In genomic region chr1:244461254-244462071, GRCh38 we compare ENCODE assay signal across 1 cellular context.
TF ChIP-seq lines count a peak whose summit lies in the region.

Gene CATSPERE, plus strand, starts transcription at chr1:244461273. Its CDS starts 157 bp downstream, at chr1:244461430.

TF ChIP-seq in HEK293, 187 proteins besides CTCF, POLR2A, EP300 and RAD21 (continued from another document):
- TF ChIP-seq, protein P1, sequence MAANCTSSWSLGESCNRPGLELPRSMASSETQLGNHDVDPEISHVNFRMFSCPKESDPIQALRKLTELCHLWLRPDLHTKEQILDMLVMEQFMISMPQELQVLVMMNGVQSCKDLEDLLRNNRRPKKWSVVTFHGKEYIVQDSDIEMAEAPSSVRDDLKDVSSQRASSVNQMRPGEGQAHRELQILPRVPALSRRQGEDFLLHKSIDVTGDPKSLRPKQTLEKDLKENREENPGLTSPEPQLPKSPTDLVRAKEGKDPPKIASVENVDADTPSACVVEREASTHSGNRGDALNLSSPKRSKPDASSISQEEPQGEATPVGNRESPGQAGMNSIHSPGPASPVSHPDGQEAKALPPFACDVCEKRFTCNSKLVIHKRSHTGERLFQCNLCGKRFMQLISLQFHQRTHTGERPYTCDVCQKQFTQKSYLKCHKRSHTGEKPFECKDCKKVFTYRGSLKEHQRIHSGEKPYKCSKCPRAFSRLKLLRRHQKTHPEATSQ (tag by site-specific recombination; IDR thresholded peaks at IDR 0.05), result no peak; the same call in 1 of the 2 replicates
- TF ChIP-seq ZNF514 (tag by site-specific recombination; IDR thresholded peaks at IDR 0.05) (no peak), ZNF18 (tag by site-specific recombination; IDR thresholded peaks at IDR 0.05) (no peak), ZNF335 (tag by site-specific recombination; conservative IDR thresholded peaks at IDR 0.05) (peak; percentile 82), ZNF571 (tag by site-specific recombination; IDR thresholded peaks at IDR 0.05) (no peak), ZNF843 (tag by site-specific recombination; IDR thresholded peaks at IDR 0.05) (peak; percentile 51; the same call in 1 of the 2 replicates), ZFP69B (tag by site-specific recombination; IDR thresholded peaks at IDR 0.05) (peak; percentile 90; the same call in 1 of the 2 replicates), ZNF660 (tag by site-specific recombination; IDR thresholded peaks at IDR 0.05) (peak; percentile 53; the same call in 1 of the 2 replicates), ZNF792 (tag by site-specific recombination; IDR thresholded peaks at IDR 0.05) (no peak), ZNF791 (tag by site-specific recombination; IDR thresholded peaks at IDR 0.05) (no peak), ZNF768 (tag by site-specific recombination; IDR thresholded peaks at IDR 0.05) (no peak), ZFP41 (tag by site-specific recombination; IDR thresholded peaks at IDR 0.05; ENCODE audit: borderline replicate concordance) (no peak), HOXA7 (CRISPR knock-in tag; IDR thresholded peaks at IDR 0.05; ENCODE audit: borderline replicate concordance) (no peak), ZNF600 (tag by site-specific recombination; IDR thresholded peaks at IDR 0.05) (peak; percentile 97), TRIM28 (IDR thresholded peaks at IDR 0.05; ENCODE audit: borderline replicate concordance, low read length) (peak; percentile 82; the same call in 1 of the 2 replicates), ZNF677 (tag by site-specific recombination; IDR thresholded peaks at IDR 0.05) (no peak)
TF ChIP-seq in HEK293: peak in this region for 58.
